ENCODE assay signal across 2 cellular contexts in genomic region chr9:95283678-95284077, GRCh38.
TF ChIP-seq lines count a peak whose summit lies in the region.

No MANE protein-coding gene starts in this region.

TF ChIP-seq in A549, 52 proteins besides CTCF, POLR2A, EP300 and RAD21:
- no peak for TF ChIP-seq FOSL2 (IDR thresholded peaks at IDR 0.05)
- TF ChIP-seq FOSL2 (CRISPR knock-in tag; IDR thresholded peaks at IDR 0.05) = peak; percentile 25; the same call in 1 of the 2 replicates
- TF ChIP-seq EHMT2 (IDR thresholded peaks at IDR 0.05; ENCODE audit: low read depth) = no peak

TF ChIP-seq in IMR-90, 13 proteins besides CTCF, POLR2A, EP300 and RAD21:
- no peak for TF ChIP-seq FOS (IDR thresholded peaks at IDR 0.05; ENCODE audit: low read depth, low read length)
- TF ChIP-seq RCOR1 (IDR thresholded peaks at IDR 0.05; ENCODE audit: insufficient replicate concordance, low read length) = no peak
- no peak for TF ChIP-seq BHLHE40 (IDR thresholded peaks at IDR 0.05; ENCODE audit: low read depth, low read length)
- no peak for TF ChIP-seq USF2 (IDR thresholded peaks at IDR 0.05; ENCODE audit: low read depth, low read length)
- TF ChIP-seq MAFK (IDR thresholded peaks at IDR 0.05; ENCODE audit: low read depth, low read length) = no peak
- TF ChIP-seq ELK1 (IDR thresholded peaks at IDR 0.05; ENCODE audit: borderline replicate concordance, low read depth, low read length) = no peak
- no peak for TF ChIP-seq MXI1 (IDR thresholded peaks at IDR 0.05; ENCODE audit: borderline replicate concordance, low read depth, low read length)
- TF ChIP-seq CHD1 (IDR thresholded peaks at IDR 0.05; ENCODE audit: low read depth, low read length) = no peak
